8 cellular contexts compared by ENCODE assay signal in the genomic region with DNA sequence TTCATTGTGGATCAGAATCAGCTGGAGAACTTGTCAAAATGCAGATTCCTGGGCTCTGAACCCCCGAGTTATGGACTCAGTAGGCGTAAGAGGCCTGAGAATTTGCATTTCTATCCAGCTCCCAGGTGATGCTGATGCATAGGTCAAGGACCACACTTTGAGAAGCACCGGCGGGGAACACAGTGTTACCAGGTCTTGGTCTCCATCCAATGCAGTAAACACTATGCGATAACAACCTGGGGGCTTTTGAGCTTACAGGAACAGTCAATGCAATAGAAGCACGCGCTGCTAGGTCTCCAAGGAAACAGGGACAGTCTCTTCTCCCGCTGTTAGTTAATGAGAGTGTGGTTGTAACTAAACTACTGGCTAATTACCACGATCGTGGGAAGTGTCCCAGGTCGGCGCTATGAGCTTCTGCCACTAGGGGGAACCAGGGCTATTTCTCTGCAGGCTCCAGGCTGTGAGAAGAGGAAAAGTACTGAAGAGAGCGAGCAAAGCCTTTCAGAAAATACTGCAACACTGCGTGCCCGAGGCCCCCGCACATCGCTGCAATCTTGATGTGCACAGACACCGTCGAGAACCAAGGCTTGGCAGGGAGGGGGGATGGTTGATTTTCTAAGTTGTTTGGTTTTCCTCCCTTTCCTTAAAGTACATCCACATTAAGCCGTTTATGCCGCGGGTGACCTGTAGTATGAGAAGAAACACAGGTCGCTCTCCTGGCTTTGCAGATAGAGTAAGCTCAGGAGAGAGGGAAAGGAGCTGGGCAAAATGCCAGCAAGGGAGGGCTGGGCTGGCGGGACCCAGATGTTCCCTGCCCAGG. TPM values are rescaled to one million over a fixed set of nuclear protein-coding genes. Genes with fewer than 3 reads are reported as not detected.
DNase-seq lines count a peak whose midpoint lies in the region; ATAC-seq and TF ChIP-seq lines count a peak whose summit lies in the region.

No MANE protein-coding gene starts in this region.

- no peak overlapping the region for H3K4me3 ChIP-seq in lower leg skin (ENCODE audit: low read depth, poor library complexity, severe bottlenecking)

- no peak for TF ChIP-seq POLR2A in lower leg skin (IDR thresholded peaks at IDR 0.05)

- WGBS in lower leg skin, 2 donors: 5 to 7% methylated on average over 24 of the region's 24 CpGs

- in situ Hi-C loops in GM13976 (cut with MboI; ENCODE audit: low sequenced_read_pairs, unreplicated experiment): loop anchor here (5.0 kb wide), 1 partner anchor 150 kb away; no protein-coding TSS in a partner anchor

- TF ChIP-seq CTCF in GM13976 (IDR thresholded peaks at IDR 0.05; ENCODE audit: borderline replicate concordance, control extremely low read depth, extremely low read depth, insufficient read depth, missing control alignments) (peak; percentile 83), lower leg skin (IDR thresholded peaks at IDR 0.05) (peak in 1 of 3 donors; percentile 43)

- DNase-seq in GM13976 (ENCODE audit: low spot score): peak; percentile 82
- DNase-seq in NCI-H526 (lab: John Stamatoyannopoulos, UW): peak; percentile 58 to 85
- peak; percentile 47 to 71 for DNase-seq in activated CD4-positive, alpha-beta T cell treated with anti-CD3 and anti-CD28 coated beads, Interleukin-2, amount 50 U/mL, for 24 hours (ENCODE audit: low read depth in 1 of 2, low spot score in 1 of 2)
- DNase-seq in dermis microvascular lymphatic vessel endothelial cell (ENCODE audit: low read depth in 2 of 2): peak; percentile 29 to 65
- peak; percentile 67 to 92 for DNase-seq in lower leg skin (ENCODE audit: low spot score in 2 of 2)
- DNase-seq in stimulated activated CD4-positive, alpha-beta T cell treated with anti-CD3 and anti-CD28 coated beads, TNF-alpha, amount 100 ng/mL, for 4 hours (ENCODE audit: low read depth in 3 of 3): peak; percentile 35 to 52 (median 44)

- peak; percentile 67 for ATAC-seq in HG03460 (IDR thresholded peaks at IDR 0.05; ENCODE audit: unreplicated experiment)
- ATAC-seq in HG02970 (IDR thresholded peaks at IDR 0.05; ENCODE audit: low FRiP score, unreplicated experiment): no peak

- intact Hi-C loops in lower leg skin (cut with DNase I; ENCODE audit: low total_unique reads): loop anchor here (5.0 to 10.0 kb wide), 2 partner anchors 145 to 227 kb away; no protein-coding TSS in a partner anchor

RNA-seq across cellular contexts. Expression of gene KCNA1, which starts 52.0 kb away (rescaled TPM):
- under 0.01 and 0.13 TPM in 2 replicates for total RNA-seq in dermis microvascular lymphatic vessel endothelial cell
- total RNA-seq in lower leg skin: 1 to 10 TPM in 1 of 4 donors, under 1 TPM in 1, not detected in 2; 0.13 to 1.1 TPM
